ENCODE assay signal across 18 cellular contexts in genomic region chr16:27444015-27444414, GRCh38. TPM values are rescaled to one million over a fixed set of nuclear protein-coding genes. Genes with fewer than 3 reads are reported as not detected.
DNase-seq lines count a peak whose midpoint lies in the region; ATAC-seq and TF ChIP-seq lines count a peak whose summit lies in the region.
"Had no signal": no experiment of that assay in that cellular context is flagged by ENCODE, and none has a peak within 500 bp of the region (broad histone marks: within the 10 kb centered on the region; RNA-seq: fewer than 3 reads in every experiment).

No MANE protein-coding gene starts in this region.

- H3K27me3 Mint-ChIP-seq in activated naive CD8-positive, alpha-beta T cell treated with anti-CD3 and anti-CD28 coated beads, Interleukin-2, amount 50 U/mL, for 24 hours: no peaks in the 10 kb centered on the region
- H3K27me3 Mint-ChIP-seq in activated naive CD8-positive, alpha-beta T cell treated with anti-CD3 and anti-CD28 coated beads for 36 hours: no peaks in the 10 kb centered on the region

- no peaks in the 10 kb centered on the region for H3K79me2 ChIP-seq in SK-N-SH (ENCODE audit: insufficient read depth)

- no peak overlapping the region for H3K4me3 ChIP-seq in SK-N-SH (ENCODE audit: low read depth in 2 of 2, low read length in 1 of 2)
- peak overlapping the region in 3 of 5 donors; percentile 7 to 51 (median 22) for H3K4me3 ChIP-seq in subcutaneous abdominal adipose tissue (ENCODE audit: low read depth in 1 of 5, low read length in 5 of 5)
- H3K4me3 ChIP-seq in effector memory CD4-positive, alpha-beta T cell (ENCODE audit: insufficient read depth, low read depth, low read length, poor library complexity, severe bottlenecking): no peak overlapping the region
- H3K4me3 ChIP-seq: PC-9, upper lobe of right lung had no signal

- H3K9ac ChIP-seq in SK-N-SH (no peak overlapping the region), subcutaneous abdominal adipose tissue (ENCODE audit: low read length in 5 of 5) (no peak overlapping the region)

- H3K27ac Mint-ChIP-seq in activated naive CD8-positive, alpha-beta T cell treated with anti-CD3 and anti-CD28 coated beads, Interleukin-2, amount 50 U/mL, for 24 hours: peak overlapping the region; percentile 56
- H3K27ac Mint-ChIP-seq in activated naive CD8-positive, alpha-beta T cell treated with anti-CD3 and anti-CD28 coated beads for 36 hours: no peak overlapping the region
- H3K27ac Mint-ChIP-seq: memory B cell had no signal

- H3K9me3 Mint-ChIP-seq in activated naive CD8-positive, alpha-beta T cell treated with anti-CD3 and anti-CD28 coated beads, Interleukin-2, amount 50 U/mL, for 24 hours: no peaks in the 10 kb centered on the region
- peaks cover 4% of the 10 kb centered on the region for H3K9me3 Mint-ChIP-seq in activated naive CD8-positive, alpha-beta T cell treated with anti-CD3 and anti-CD28 coated beads for 36 hours

- no peak overlapping the region for H3K4me3 Mint-ChIP-seq in activated naive CD8-positive, alpha-beta T cell treated with anti-CD3 and anti-CD28 coated beads, Interleukin-2, amount 50 U/mL, for 24 hours
- no peak overlapping the region for H3K4me3 Mint-ChIP-seq in activated naive CD8-positive, alpha-beta T cell treated with anti-CD3 and anti-CD28 coated beads for 36 hours
- H3K4me3 Mint-ChIP-seq: memory B cell had no signal

- no peaks in the 10 kb centered on the region for H3K27me3 ChIP-seq in SK-N-SH (ENCODE audit: insufficient read depth)
- H3K27me3 ChIP-seq in subcutaneous abdominal adipose tissue (ENCODE audit: control insufficient read depth in 5 of 5, insufficient read depth in 4 of 5, low read length in 5 of 5): peaks cover under 1 to 16% (median 13%) of the 10 kb centered on the region in 5 donors
- no peaks in the 10 kb centered on the region for H3K27me3 ChIP-seq in effector memory CD4-positive, alpha-beta T cell (replicated peaks; ENCODE audit: control insufficient read depth, insufficient read depth, low read length, poor library complexity, severe bottlenecking)

- no peaks in the 10 kb centered on the region for H3K9me3 ChIP-seq in SK-N-SH
- peaks cover 10 to 18% (median 15%) of the 10 kb centered on the region in 5 donors for H3K9me3 ChIP-seq in subcutaneous abdominal adipose tissue (ENCODE audit: control insufficient read depth in 5 of 5, low read length in 5 of 5)
- peaks cover 8% of the 10 kb centered on the region for H3K9me3 ChIP-seq in effector memory CD4-positive, alpha-beta T cell (ENCODE audit: control insufficient read depth, low read length)
- H3K9me3 ChIP-seq: upper lobe of right lung had no signal

- H3K27ac ChIP-seq in SK-N-SH (ENCODE audit: low read depth in 2 of 2, low read length in 1 of 2) (no peak overlapping the region), subcutaneous abdominal adipose tissue (ENCODE audit: low read depth, low read length) (no peak overlapping the region)
- H3K27ac ChIP-seq in effector memory CD4-positive, alpha-beta T cell (ENCODE audit: insufficient read depth, low read length, poor library complexity, severe bottlenecking): no peak overlapping the region
- H3K27ac ChIP-seq: PC-9, upper lobe of right lung had no signal

- no peak overlapping the region for H2AFZ ChIP-seq in SK-N-SH (ENCODE audit: low read depth)
- H2AFZ ChIP-seq: PC-9 had no signal

- H3K36me3 ChIP-seq in SK-N-SH (replicated peaks in 1 of 2; ENCODE audit: control insufficient read depth in 1 of 2, insufficient read depth in 2 of 2, low read length in 1 of 2) (no peaks in the 10 kb centered on the region), subcutaneous abdominal adipose tissue (ENCODE audit: control insufficient read depth in 5 of 5, insufficient read depth in 5 of 5, low read length in 5 of 5) (peaks cover 0 to 7% (median 0%) of the 10 kb centered on the region in 5 donors)
- peaks cover 75% of the 10 kb centered on the region for H3K36me3 ChIP-seq in effector memory CD4-positive, alpha-beta T cell (ENCODE audit: control insufficient read depth, insufficient read depth, low read length)
- H3K36me3 ChIP-seq: upper lobe of right lung had no signal

- no peak for TF ChIP-seq RAD21 in SK-N-SH (IDR thresholded peaks at IDR 0.05; ENCODE audit: low read length)

- no peak overlapping the region for H3K4me2 ChIP-seq in SK-N-SH
- H3K4me2 ChIP-seq: PC-9 had no signal

- H3F3A ChIP-seq in SK-N-SH (replicated peaks; ENCODE audit: insufficient read depth): peaks cover 6% of the 10 kb centered on the region

- CTCF ChIA-PET in SK-N-SH (lab: Yijun Ruan, JAX): interaction anchor here (1.5 kb wide), 2 partner anchors 16 to 209 kb away, joined by 3 to 6 read pairs; no protein-coding TSS in a partner anchor

- H3K4me1 ChIP-seq in SK-N-SH (ENCODE audit: control insufficient read depth in 1 of 2, insufficient read depth in 2 of 2, low read depth in 1 of 2, low read length in 1 of 2) (peaks cover 0 to 5% of the 10 kb centered on the region in 2 experiments; a peak in 1 of 4 replicates), subcutaneous abdominal adipose tissue (ENCODE audit: control insufficient read depth in 5 of 5, insufficient read depth in 5 of 5, low read length in 5 of 5) (peaks cover 0 to 5% (median 0%) of the 10 kb centered on the region in 5 donors)
- peaks cover 25% of the 10 kb centered on the region for H3K4me1 ChIP-seq in effector memory CD4-positive, alpha-beta T cell (ENCODE audit: control insufficient read depth, insufficient read depth, low read length, poor library complexity, severe bottlenecking)
- H3K4me1 ChIP-seq: upper lobe of right lung had no signal

- peaks cover 79% of the 10 kb centered on the region for H3K4me1 Mint-ChIP-seq in activated naive CD8-positive, alpha-beta T cell treated with anti-CD3 and anti-CD28 coated beads, Interleukin-2, amount 50 U/mL, for 24 hours
- H3K4me1 Mint-ChIP-seq in activated naive CD8-positive, alpha-beta T cell treated with anti-CD3 and anti-CD28 coated beads for 36 hours: peaks cover 56% of the 10 kb centered on the region

- no peaks in the 10 kb centered on the region for H4K20me1 ChIP-seq in SK-N-SH (ENCODE audit: insufficient read depth)

- WGBS in SK-N-SH (ENCODE audit: low lambda C conversion rate): 0% methylated on average over 2 of the region's 2 CpGs

- TF ChIP-seq CTCF in SK-N-SH (IDR thresholded peaks at IDR 0.05): no peak

- no peak for DNase-seq in activated naive CD8-positive, alpha-beta T cell treated with anti-CD3 and anti-CD28 coated beads, Interleukin-2, amount 50 U/mL, for 24 hours
- no peak for DNase-seq in activated naive CD8-positive, alpha-beta T cell treated with anti-CD3 and anti-CD28 coated beads for 36 hours
- DNase-seq in SK-N-SH: no peak
- DNase-seq in fibroblast of peridontal ligament (ENCODE audit: extremely low read depth): peak; percentile 38
- DNase-seq in stimulated activated naive CD4-positive, alpha-beta T cell treated with Interleukin-2 at 50 U/mL for 16 hours (lab: John Stamatoyannopoulos, UW): no peak
- no peak for DNase-seq in effector memory CD4-positive, alpha-beta T cell
- DNase-seq: activated CD4-positive, CD25-positive, alpha-beta regulatory T cell; activated T-cell treated with anti-CD3 and anti-CD28 coated beads, Interleukin-2, amount 50 U/mL, for 48 hours; DMS53; KBM-7; NCI-H1436 treated with DMSO at 0.1 percent for 48 hours; NCI-H446; nucleus accumbens; PC-9 had no signal

- TF ChIP-seq EP300 in SK-N-SH (IDR thresholded peaks at IDR 0.05; ENCODE audit: borderline replicate concordance in 1 of 2, low read depth in 1 of 2, low read length in 1 of 2): no peak

- H3K9me2 ChIP-seq in SK-N-SH: no peaks in the 10 kb centered on the region

- H3K36me3 Mint-ChIP-seq in activated naive CD8-positive, alpha-beta T cell treated with anti-CD3 and anti-CD28 coated beads, Interleukin-2, amount 50 U/mL, for 24 hours (ENCODE audit: low read depth): peaks cover 83% of the 10 kb centered on the region
- H3K36me3 Mint-ChIP-seq in activated naive CD8-positive, alpha-beta T cell treated with anti-CD3 and anti-CD28 coated beads for 36 hours: peaks cover 88% of the 10 kb centered on the region

- ATAC-seq in activated naive CD8-positive, alpha-beta T cell treated with anti-CD3 and anti-CD28 coated beads, Interleukin-2, amount 50 U/mL, for 24 hours: no peak
- ATAC-seq in GM19467 (IDR thresholded peaks at IDR 0.05; ENCODE audit: unreplicated experiment): no peak
- ATAC-seq: upper lobe of right lung had no signal

- POLR2A ChIA-PET in SK-N-SH (lab: Yijun Ruan, JAX): no interaction called here

TF ChIP-seq in SK-N-SH, 30 proteins besides CTCF, POLR2A, EP300 and RAD21 (continues in another document):
- TF ChIP-seq USF1 (IDR thresholded peaks at IDR 0.05; ENCODE audit: borderline replicate concordance, low read depth): no peak
- TF ChIP-seq ELF1 (IDR thresholded peaks at IDR 0.05): no peak
- no peak for TF ChIP-seq FOSL2 (IDR thresholded peaks at IDR 0.05; ENCODE audit: borderline replicate concordance, low read depth)
- TF ChIP-seq GABPA (IDR thresholded peaks at IDR 0.05; ENCODE audit: low read depth): no peak
- no peak for TF ChIP-seq POLR2AphosphoS5 (IDR thresholded peaks at IDR 0.05; ENCODE audit: low read depth, low read length)
- peak; percentile 23; the same call in 1 of the 2 replicates for TF ChIP-seq TCF12 (IDR thresholded peaks at IDR 0.05)
- TF ChIP-seq TAF1 (IDR thresholded peaks at IDR 0.05; ENCODE audit: borderline replicate concordance, low read depth, low read length): no peak
- TF ChIP-seq EZH2phosphoT487 (IDR thresholded peaks at IDR 0.05; ENCODE audit: borderline replicate concordance, low read depth): no peak
- TF ChIP-seq JUND (IDR thresholded peaks at IDR 0.05): no peak
- peak; percentile 65 for TF ChIP-seq PBX3 (IDR thresholded peaks at IDR 0.05)
- TF ChIP-seq NFIC (IDR thresholded peaks at IDR 0.05; ENCODE audit: borderline replicate concordance): peak; percentile 80

RNA-seq across cellular contexts. Expression of gene IL21R, which starts 42.0 kb away (rescaled TPM):
- total RNA-seq in activated naive CD8-positive, alpha-beta T cell treated with anti-CD3 and anti-CD28 coated beads for 36 hours: 10 to 100 TPM; 99.3 to 99.5 TPM
- polyA plus RNA-seq in SK-N-SH (2012; rRNA removed): 0.13 TPM in 2 replicates
- polyA plus RNA-seq in SK-N-SH (2012; cell fraction: cytosol; rRNA removed): 0.05 and 0.06 TPM in 2 replicates
- polyA plus RNA-seq in SK-N-SH (2012; cell fraction: nucleus; rRNA removed): 0.02 and 0.12 TPM in 2 replicates

Comparison
In these comparisons a context has a peak if more than half of its experiments do, and no peak if none do; other contexts are left out.
1. H3K4me3 ChIP-seq: peak in subcutaneous abdominal adipose tissue (3 of 5); none in SK-N-SH (0 of 2) and effector memory CD4-positive, alpha-beta T cell (single experiment).